21 cellular contexts compared by ENCODE assay signal in genomic region chr2:44230378-44230777, GRCh38. TPM values are rescaled to one million over a fixed set of nuclear protein-coding genes. Genes with fewer than 3 reads are reported as not detected.
DNase-seq lines count a peak whose midpoint lies in the region; ATAC-seq and TF ChIP-seq lines count a peak whose summit lies in the region.
"Had no signal": no experiment of that assay in that cellular context is flagged by ENCODE, and none has a peak within 500 bp of the region (broad histone marks: within the 10 kb centered on the region; RNA-seq: fewer than 3 reads in every experiment).

No MANE protein-coding gene starts in this region.

- H3K27ac ChIP-seq in HEK293 (ENCODE audit: extremely low read depth, low read depth, low read length) (no peak overlapping the region), endodermal cell (ENCODE audit: low read depth, low read length) (no peak overlapping the region), heart left ventricle (no peak overlapping the region)
- H3K27ac ChIP-seq: C4-2B, heart right ventricle, SJCRH30 had no signal

- peak; percentile 35 for DNase-seq in NCI-H82 (lab: John Stamatoyannopoulos, UW)
- DNase-seq in NCI-H82 treated with DMSO at 0.1 percent for 48 hours (lab: John Stamatoyannopoulos, UW; ENCODE audit: unreplicated experiment) = no peak
- no peak for DNase-seq in endodermal cell
- no peak for DNase-seq in stimulated activated effector memory CD8-positive, alpha-beta T cell treated with anti-CD3 and anti-CD28 coated beads, Interleukin-12 subunit alpha, Interleukin-12 subunit beta, amount 100 ng/mL, for 72 hours (ENCODE audit: low spot score in 2 of 2)
- DNase-seq in dedifferentiated amniotic fluid mesenchymal stem cell (ENCODE audit: extremely low spot score) = no peak
- no peak for DNase-seq in heart left ventricle
- DNase-seq in effector CD8-positive, alpha-beta T cell (lab: John Stamatoyannopoulos, UW) = no peak
- DNase-seq: central memory CD4-positive, alpha-beta T cell; DND-41; heart right ventricle; naive B cell; NCI-H1694 treated with DMSO at 0.1 percent for 48 hours; NCI-H446; OCI-M1; SJCRH30; stimulated activated CD8-positive, alpha-beta memory T cell treated with anti-CD3 and anti-CD28 coated beads, Interleukin-4, amount 100 ng/mL, for 48 hours had no signal

- H3K27me3 ChIP-seq in endodermal cell (ENCODE audit: control insufficient read depth, insufficient read depth, low read length, poor library complexity, severe bottlenecking) (no peaks in the 10 kb centered on the region), heart left ventricle (no peaks in the 10 kb centered on the region)
- H3K27me3 ChIP-seq: heart right ventricle, SJCRH30 had no signal

- POLR2A ChIA-PET in HEK293 (lab: Yijun Ruan, JAX) = no interaction called here

- TF ChIP-seq POLR2A in heart left ventricle (IDR thresholded peaks at IDR 0.05) = no peak

- H3K4me1 Mint-ChIP-seq in endodermal cell = peaks cover 3% of the 10 kb centered on the region
- H3K4me1 Mint-ChIP-seq in stimulated activated effector memory CD8-positive, alpha-beta T cell treated with anti-CD3 and anti-CD28 coated beads, Interleukin-12 subunit alpha, Interleukin-12 subunit beta, amount 100 ng/mL, for 72 hours = no peaks in the 10 kb centered on the region

- H3K4me1 ChIP-seq in HEK293 (ENCODE audit: control insufficient read depth, insufficient read depth, low read length) = peaks cover 4% of the 10 kb centered on the region; the same call in 1 of the 2 replicates
- H3K4me1 ChIP-seq in endodermal cell (ENCODE audit: control insufficient read depth, insufficient read depth, low read length) = no peaks in the 10 kb centered on the region
- H3K4me1 ChIP-seq in heart left ventricle = peaks cover 0 to 4% (median 0%) of the 10 kb centered on the region in 12 donors

- H3K36me3 ChIP-seq in HEK293 (ENCODE audit: control insufficient read depth in 2 of 2, insufficient read depth in 1 of 2, low read length in 2 of 2) = no peaks in the 10 kb centered on the region; a peak in 2 of 3 replicates
- H3K36me3 ChIP-seq in endodermal cell (ENCODE audit: control insufficient read depth, insufficient read depth, low read length) = peaks cover 25% of the 10 kb centered on the region
- H3K36me3 ChIP-seq in heart left ventricle = peaks cover 0 to 30% (median 6%) of the 10 kb centered on the region in 9 donors

- peak overlapping the region; percentile 83 for H3K27ac Mint-ChIP-seq in endodermal cell
- peak overlapping the region; percentile 13 for H3K27ac Mint-ChIP-seq in stimulated activated effector memory CD8-positive, alpha-beta T cell treated with anti-CD3 and anti-CD28 coated beads, Interleukin-12 subunit alpha, Interleukin-12 subunit beta, amount 100 ng/mL, for 72 hours
- H3K27ac Mint-ChIP-seq: activated T-helper 2 cell treated with anti-CD3 and anti-CD28 coated beads, Interferon-gamma antibody, Interleukin-2, Interleukin-4, amounts not matched to agents 10 μg/mL and 5 μg/mL and 100 μg/mL, durations not matched to agents 14 hours and 24 hours and 36 hours; T-helper 2 cell treated with Interferon-gamma antibody and Interleukin-4, amounts not matched to agents 5 μg/mL and 100 μg/mL, for 36 hours had no signal

- intact Hi-C loops in heart left ventricle (cut with DNase I) = no loop called here

- H3K4me3 Mint-ChIP-seq in endodermal cell = no peak overlapping the region
- H3K4me3 Mint-ChIP-seq in stimulated activated effector memory CD8-positive, alpha-beta T cell treated with anti-CD3 and anti-CD28 coated beads, Interleukin-12 subunit alpha, Interleukin-12 subunit beta, amount 100 ng/mL, for 72 hours = no peak overlapping the region
- H3K4me3 Mint-ChIP-seq: naive B cell; T-helper 2 cell treated with Interferon-gamma antibody and Interleukin-4, amounts not matched to agents 5 μg/mL and 100 μg/mL, for 36 hours had no signal

- CTCF ChIA-PET in HEK293 (lab: Yijun Ruan, JAX) = interaction anchor here (0.7 kb wide), 2 partner anchors 725 to 1360 kb away, joined by 3 read pairs; no protein-coding TSS in a partner anchor

- TF ChIP-seq CTCF in HEK293 (tag by site-specific recombination; IDR thresholded peaks at IDR 0.05) = no peak
- no peak for TF ChIP-seq CTCF in endodermal cell (conservative IDR thresholded peaks at IDR 0.05)
- TF ChIP-seq CTCF in heart left ventricle (IDR thresholded peaks at IDR 0.05) = no peak

- peaks cover 22% of the 10 kb centered on the region for H3K36me3 Mint-ChIP-seq in endodermal cell (ENCODE audit: low read depth)
- H3K36me3 Mint-ChIP-seq in stimulated activated effector memory CD8-positive, alpha-beta T cell treated with anti-CD3 and anti-CD28 coated beads, Interleukin-12 subunit alpha, Interleukin-12 subunit beta, amount 100 ng/mL, for 72 hours = peaks cover 51% of the 10 kb centered on the region

- H3K4me3 ChIP-seq in HEK293 (ENCODE audit: low read depth, low read length) (no peak overlapping the region), endodermal cell (ENCODE audit: low read length) (no peak overlapping the region), heart left ventricle (no peak overlapping the region)
- H3K4me3 ChIP-seq: heart right ventricle, lung, SJCRH30 had no signal

- 90 to 91% methylated on average over 3 of the region's 3 CpGs for WGBS in endodermal cell (ENCODE audit: insufficient coverage in 1 of 2, insufficient read length in 1 of 2), 2 experiments
- 91 to 95% (median 92%) methylated on average over 3 of the region's 3 CpGs for WGBS in heart left ventricle, 4 donors

- H3K9me3 ChIP-seq in HEK293 (ENCODE audit: control insufficient read depth, insufficient read depth, low read depth, low read length) (no peaks in the 10 kb centered on the region), endodermal cell (ENCODE audit: control insufficient read depth, low read length) (no peaks in the 10 kb centered on the region), heart left ventricle (no peaks in the 10 kb centered on the region)
- H3K9me3 ChIP-seq: heart right ventricle, SJCRH30 had no signal

- no peak for ATAC-seq in stimulated activated effector memory CD8-positive, alpha-beta T cell treated with anti-CD3 and anti-CD28 coated beads, Interleukin-12 subunit alpha, Interleukin-12 subunit beta, amount 100 ng/mL, for 72 hours
- ATAC-seq in heart left ventricle = no peak
- ATAC-seq: heart right ventricle had no signal

- H3K9me3 Mint-ChIP-seq in endodermal cell = no peaks in the 10 kb centered on the region
- H3K9me3 Mint-ChIP-seq in stimulated activated effector memory CD8-positive, alpha-beta T cell treated with anti-CD3 and anti-CD28 coated beads, Interleukin-12 subunit alpha, Interleukin-12 subunit beta, amount 100 ng/mL, for 72 hours = no peaks in the 10 kb centered on the region
- H3K9me3 Mint-ChIP-seq: activated T-helper 2 cell treated with anti-CD3 and anti-CD28 coated beads, Interferon-gamma antibody, Interleukin-2, Interleukin-4, amounts not matched to agents 10 μg/mL and 5 μg/mL and 100 μg/mL, durations not matched to agents 14 hours and 24 hours and 36 hours; naive B cell; T-helper 2 cell treated with Interferon-gamma antibody and Interleukin-4, amounts not matched to agents 5 μg/mL and 100 μg/mL, for 36 hours had no signal

- no peaks in the 10 kb centered on the region for H3K27me3 Mint-ChIP-seq in endodermal cell (ENCODE audit: insufficient read depth)
- H3K27me3 Mint-ChIP-seq: naive B cell had no signal

- no peak overlapping the region for H3K9ac ChIP-seq in endodermal cell (ENCODE audit: extremely low read depth, low read length, poor library complexity, severe bottlenecking)

TF ChIP-seq in HEK293, 187 proteins besides CTCF, POLR2A, EP300 and RAD21 (continues in another document):
- TF ChIP-seq ZNF148 (tag by site-specific recombination; IDR thresholded peaks at IDR 0.05; ENCODE audit: borderline replicate concordance) (no peak), ZNF768 (tag by site-specific recombination; IDR thresholded peaks at IDR 0.05) (no peak), ZNF18 (tag by site-specific recombination; IDR thresholded peaks at IDR 0.05) (no peak)

RNA-seq across cellular contexts. Expression of gene SLC3A1, which starts 44.9 kb away (rescaled TPM):
- under 1 TPM; 0.18 to 0.24 TPM for total RNA-seq in endodermal cell
- not detected for polyA plus RNA-seq in endodermal cell (2013, experiment 1 of 2)
- polyA plus RNA-seq in endodermal cell (2013, experiment 2 of 2) = not detected
- total RNA-seq in heart left ventricle = under 1 TPM in 3 of 9 donors, not detected in 6; 0.12 to 0.34 (median 0.27) TPM
- polyA plus RNA-seq in heart left ventricle = under 1 TPM; 0.04 to 0.06 TPM
- total RNA-seq: SJCRH30 had no signal
